In the genomic region with DNA sequence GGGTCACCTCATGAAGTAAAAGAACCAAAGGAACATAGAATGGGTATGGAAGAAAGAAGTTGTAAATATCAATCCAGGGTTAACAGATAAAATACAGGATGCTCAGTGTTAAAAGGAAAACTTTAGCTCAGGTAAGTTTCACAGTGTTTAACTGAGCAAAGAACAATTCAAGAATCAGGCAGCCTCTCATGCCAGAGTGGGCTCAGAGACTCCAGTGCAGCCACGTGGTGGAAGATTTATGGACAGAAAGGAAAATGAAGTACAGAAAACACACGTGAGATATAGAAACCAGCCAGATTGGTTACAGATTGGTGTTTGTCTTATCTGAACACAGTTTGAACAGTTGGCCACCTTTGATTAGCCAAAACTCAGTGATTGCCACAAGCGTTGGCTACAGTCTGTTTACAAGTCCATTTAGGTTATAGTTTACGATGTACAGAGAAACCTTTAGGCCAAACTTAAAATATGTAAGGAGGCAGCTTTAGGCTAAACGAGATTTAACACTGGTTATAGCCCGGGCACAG, we compare ENCODE assay signal across 32 cellular contexts. TPM values are rescaled to one million over a fixed set of nuclear protein-coding genes. Genes with fewer than 3 reads are reported as not detected.
"Had no signal": no experiment of that assay in that cellular context is flagged by ENCODE, and none has a peak within 500 bp of the region (broad histone marks: within the 10 kb centered on the region; RNA-seq: fewer than 3 reads in every experiment).

No MANE protein-coding gene starts in this region.

- H3K9me3 ChIP-seq: Peyer's patch had no signal

- H3K4me1 ChIP-seq: Peyer's patch had no signal

- ATAC-seq: activated T-cell treated with anti-CD3 and anti-CD28 coated beads, Interleukin-2, amount 50 U/mL, for 4 hours; SK-N-SH treated with all-trans-retinoic acid at 6 μM for 48 hours had no signal

- H3K27ac ChIP-seq: brain microvascular endothelial cell, cardiac muscle cell, Peyer's patch, RWPE1, SJSA1 had no signal

- DNase-seq: activated B cell treated with CpG ODN at 0.5 μM for 24 hours; activated CD4-positive, alpha-beta T cell treated with anti-CD3 and anti-CD28 coated beads for 1 hour; activated CD4-positive, alpha-beta T cell treated with anti-CD3 and anti-CD28 coated beads, Interleukin-2, amount 10 ng/mL, durations not matched to agents 24 days and 14 days; activated CD4-positive, alpha-beta T cell treated with anti-CD3 and anti-CD28 coated beads, Interleukin-2, amount 50 U/mL, for 48 hours; activated gamma-delta T cell; activated naive CD4-positive, alpha-beta T cell treated with anti-CD3 and anti-CD28 coated beads for 36 hours; activated naive CD8-positive, alpha-beta T cell treated with anti-CD3 and anti-CD28 coated beads for 36 hours; activated T-cell treated with anti-CD3 and anti-CD28 coated beads, Interleukin-2, amount 50 U/mL, for 4 hours; brain microvascular endothelial cell; KG1; NCI-H1092; NCI-H1417; NCI-H1694; NCI-H2029; NCI-H2107; NCI-H2171 treated with DMSO at 0.1 percent for 48 hours; NCI-H226; NCI-H526; NCI-H774; NK-92 treated with Interleukin-12 subunit alpha and Interleukin-12 subunit beta, amount 100 ng/mL, for 24 hours; OCI-M1; Peyer's patch; Right ventricle myocardium superior; SW 1271 had no signal

- H3K4me3 ChIP-seq: cardiac muscle cell, Peyer's patch, SJSA1 had no signal

- H3K36me3 ChIP-seq: brain microvascular endothelial cell, cardiac muscle cell, Peyer's patch had no signal

- H3K27me3 ChIP-seq: brain microvascular endothelial cell, cardiac muscle cell, Peyer's patch, SJSA1 had no signal

RNA-seq across cellular contexts. Expression of a gene that starts 15.2 kb away (rescaled TPM):
- total RNA-seq: activated CD4-positive, alpha-beta T cell treated with anti-CD3 and anti-CD28 coated beads, Interleukin-2, amount 10 ng/mL, durations not matched to agents 24 days and 14 days; activated naive CD4-positive, alpha-beta T cell treated with anti-CD3 and anti-CD28 coated beads for 36 hours; LHCN-M2; M059J; NCI-H460; Right ventricle myocardium superior; SJSA1; T-helper 1 cell treated with Interleukin-12 subunit alpha and Interleukin-12 subunit beta and Interleukin-4 antibody, amounts not matched to agents 30 ng/mL and 1 ng/mL, for 36 hours had no signal
